Comparison of ENCODE assay signal across 1 cellular context in the genomic region with DNA sequence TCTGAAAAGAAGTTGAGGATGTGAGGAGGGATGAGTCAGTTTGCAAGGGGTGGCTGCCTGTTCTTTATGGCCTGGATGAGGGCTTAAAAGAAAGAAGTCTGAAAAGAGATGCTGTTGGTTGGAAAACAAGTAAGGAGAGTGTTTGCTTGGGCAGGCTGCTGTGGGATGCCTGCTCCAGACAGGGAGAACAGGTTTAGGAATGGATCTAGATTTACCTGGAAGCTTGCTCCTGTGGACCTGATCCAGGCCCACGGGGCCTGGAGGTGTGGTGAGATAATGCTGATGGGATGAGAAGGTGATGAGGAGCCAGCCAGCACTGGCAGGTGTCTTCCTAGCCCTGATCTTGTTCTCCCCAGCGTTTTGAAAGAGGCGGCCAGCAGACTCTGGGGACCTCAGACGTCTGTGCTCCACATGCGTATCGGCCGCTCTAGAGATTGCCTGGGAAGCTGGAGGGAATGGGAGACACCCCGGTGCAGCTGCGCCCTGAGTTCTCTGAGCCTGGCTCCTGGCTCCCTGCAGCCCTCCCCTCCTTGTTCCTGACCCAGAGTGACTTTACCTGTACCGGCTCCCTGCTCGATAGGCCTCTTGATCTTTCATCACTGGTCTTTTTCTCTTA.
TF ChIP-seq lines count a peak whose summit lies in the region.

No MANE protein-coding gene starts in this region.

TF ChIP-seq in H1, 55 proteins besides CTCF, POLR2A, EP300 and RAD21 (continued from another document):
- TF ChIP-seq RBBP5 (IDR thresholded peaks at IDR 0.05; ENCODE audit: borderline replicate concordance, low read depth, low read length): no peak
- no peak for TF ChIP-seq RXRA (IDR thresholded peaks at IDR 0.05; ENCODE audit: insufficient read depth, low read depth, low read length)
- TF ChIP-seq, protein P1, sequence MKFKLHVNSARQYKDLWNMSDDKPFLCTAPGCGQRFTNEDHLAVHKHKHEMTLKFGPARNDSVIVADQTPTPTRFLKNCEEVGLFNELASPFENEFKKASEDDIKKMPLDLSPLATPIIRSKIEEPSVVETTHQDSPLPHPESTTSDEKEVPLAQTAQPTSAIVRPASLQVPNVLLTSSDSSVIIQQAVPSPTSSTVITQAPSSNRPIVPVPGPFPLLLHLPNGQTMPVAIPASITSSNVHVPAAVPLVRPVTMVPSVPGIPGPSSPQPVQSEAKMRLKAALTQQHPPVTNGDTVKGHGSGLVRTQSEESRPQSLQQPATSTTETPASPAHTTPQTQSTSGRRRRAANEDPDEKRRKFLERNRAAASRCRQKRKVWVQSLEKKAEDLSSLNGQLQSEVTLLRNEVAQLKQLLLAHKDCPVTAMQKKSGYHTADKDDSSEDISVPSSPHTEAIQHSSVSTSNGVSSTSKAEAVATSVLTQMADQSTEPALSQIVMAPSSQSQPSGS (IDR thresholded peaks at IDR 0.05; ENCODE audit: low read length): no peak
- no peak for TF ChIP-seq KDM1A (IDR thresholded peaks at IDR 0.05; ENCODE audit: borderline replicate concordance, low read length)
- no peak for TF ChIP-seq CHD2 (IDR thresholded peaks at IDR 0.05; ENCODE audit: low read length)
